Comparison of ENCODE assay signal across 1 cellular context in the genomic region with DNA sequence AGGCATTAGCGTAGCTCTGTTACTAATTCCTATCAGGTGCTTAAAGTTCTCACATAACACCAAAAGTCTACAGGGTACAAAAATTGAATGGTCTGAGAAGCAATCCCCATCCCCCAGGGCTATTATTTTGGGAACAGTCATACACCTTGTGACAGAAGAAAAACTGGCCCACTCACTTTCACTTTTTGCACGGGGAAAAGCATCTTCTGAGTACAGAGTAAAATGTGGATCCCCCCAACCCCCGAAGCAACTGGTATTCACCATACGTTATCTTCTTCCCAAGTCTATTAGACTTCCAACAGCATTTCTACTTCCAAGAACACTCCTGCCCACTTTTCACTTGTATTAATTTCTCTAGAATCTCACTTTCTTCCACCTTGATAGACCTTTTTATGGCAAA.
TF ChIP-seq lines count a peak whose summit lies in the region.

No MANE protein-coding gene starts in this region.

TF ChIP-seq in HCT116, 20 proteins besides CTCF, POLR2A, EP300 and RAD21:
- TF ChIP-seq ELF1 (IDR thresholded peaks at IDR 0.05; ENCODE audit: borderline replicate concordance, low read depth) (no peak), EZH2phosphoT487 (IDR thresholded peaks at IDR 0.05; ENCODE audit: borderline replicate concordance) (no peak), ZFX (IDR thresholded peaks at IDR 0.05) (no peak), ATF3 (IDR thresholded peaks at IDR 0.05) (no peak)
